In the genomic region with DNA sequence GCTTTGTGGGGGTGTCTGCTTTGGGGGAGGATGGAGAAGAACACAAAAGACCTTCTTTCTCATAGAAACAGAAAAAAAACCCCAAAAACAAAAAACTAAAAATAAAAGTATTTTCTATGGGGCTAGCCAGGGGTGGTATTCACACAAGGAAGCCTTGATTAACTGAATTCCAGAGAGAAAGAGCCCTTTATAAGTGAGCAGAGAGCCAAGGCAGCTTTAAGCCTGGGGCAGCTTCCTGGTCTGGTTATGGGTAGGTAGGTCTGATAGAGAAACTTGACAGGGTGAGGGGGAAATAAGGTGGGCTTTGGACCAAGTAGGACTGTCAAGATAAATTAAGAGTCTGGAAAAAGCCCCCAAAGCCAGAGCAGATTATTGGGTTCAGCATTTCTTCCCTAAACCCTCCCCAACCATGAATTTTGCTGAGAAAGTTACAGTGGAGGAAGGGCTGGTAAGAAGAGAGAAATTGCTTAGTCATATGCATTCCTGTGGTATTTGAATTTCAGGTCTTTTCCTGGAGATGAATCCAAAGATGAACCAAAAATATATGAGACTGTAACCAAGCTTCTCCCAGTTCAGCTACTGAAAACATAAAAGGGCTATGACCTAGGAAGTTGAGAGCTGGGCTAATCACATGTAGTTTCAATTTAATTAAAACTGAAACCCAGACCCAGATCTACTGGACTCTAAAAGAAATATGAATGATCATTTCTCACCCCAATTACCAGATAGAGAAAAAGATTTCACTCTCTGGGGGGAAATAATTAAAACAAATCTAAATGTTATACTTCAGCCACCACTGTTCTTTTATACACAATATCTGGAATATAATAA, we compare ENCODE assay signal across 17 cellular contexts.
DNase-seq lines count a peak whose midpoint lies in the region; ATAC-seq and TF ChIP-seq lines count a peak whose summit lies in the region.
"Had no signal": no experiment of that assay in that cellular context is flagged by ENCODE, and none has a peak within 500 bp of the region (broad histone marks: within the 10 kb centered on the region; RNA-seq: fewer than 3 reads in every experiment).

No MANE protein-coding gene starts in this region.

- in situ Hi-C loops in astrocyte of the cerebellum (cut with HindIII; ENCODE audit: low sequenced_read_pairs), result no loop called here

- no peaks in the 10 kb centered on the region for H3K4me1 Mint-ChIP-seq in stimulated activated naive B cell treated with anti-CD40 and anti-IgM and Interleukin-4, amounts not matched to agents 10 μg/mL and 1 μg/mL and 100 μg/mL, for 72 hours
- H3K4me1 Mint-ChIP-seq: nephron progenitor cell had no signal

- no peak for TF ChIP-seq CTCF in astrocyte of the cerebellum (IDR thresholded peaks at IDR 0.05; ENCODE audit: low read depth, low read length, missing control alignments)

- no peak overlapping the region for H3K4me3 ChIP-seq in astrocyte of the cerebellum (ENCODE audit: low read depth, low read length)
- H3K4me3 ChIP-seq: BLaER1 treated with 17β-estradiol and CSF1 and Interleukin-3, amounts not matched to agents 10 nM and 100 nM; spleen had no signal

- no peak overlapping the region for H3K4me3 Mint-ChIP-seq in stimulated activated naive B cell treated with anti-CD40 and anti-IgM and Interleukin-4, amounts not matched to agents 10 μg/mL and 1 μg/mL and 100 μg/mL, for 72 hours
- H3K4me3 Mint-ChIP-seq: activated T-helper 1 cell treated with anti-CD3 and anti-CD28 coated beads, Interleukin-12 subunit alpha, Interleukin-12 subunit beta, Interleukin-2, Interleukin-4 antibody, amounts not matched to agents 30 ng/mL and 10 ng/mL and 1 ng/mL, durations not matched to agents 14 hours and 24 hours and 36 hours; nephron progenitor cell had no signal

- peaks cover 14 to 57% of the 10 kb centered on the region in 2 donors for H3K27me3 Mint-ChIP-seq in stimulated activated naive B cell treated with anti-CD40 and anti-IgM and Interleukin-4, amounts not matched to agents 10 μg/mL and 1 μg/mL and 100 μg/mL, for 72 hours

- no peaks in the 10 kb centered on the region for H3K36me3 Mint-ChIP-seq in stimulated activated naive B cell treated with anti-CD40 and anti-IgM and Interleukin-4, amounts not matched to agents 10 μg/mL and 1 μg/mL and 100 μg/mL, for 72 hours

- peak; percentile 57 for DNase-seq in AG08395 (ENCODE audit: low spot score)
- peak; percentile 19 for DNase-seq in HS-5 (ENCODE audit: low read depth)
- peak; percentile 12 for DNase-seq in astrocyte of the cerebellum (ENCODE audit: low read depth)
- DNase-seq in iPS-NIHi11 (ENCODE audit: low spot score), result peak; percentile 11
- no peak for DNase-seq in stimulated activated naive B cell treated with anti-CD40 and anti-IgM and Interleukin-4, amounts not matched to agents 10 μg/mL and 1 μg/mL and 100 μg/mL, for 72 hours
- DNase-seq in CD1c-positive myeloid dendritic cell (ENCODE audit: extremely low spot score), result no peak
- no peak for DNase-seq in globus pallidus (ENCODE audit: low spot score)
- no peak for DNase-seq in GM19238 (ENCODE audit: insufficient read length, low spot score)
- DNase-seq: activated CD4-positive, alpha-beta T cell treated with anti-CD3 and anti-CD28 coated beads for 1 hour; islet precursor cell; NCI-H1417; NCI-H510A; nephron progenitor cell; spleen had no signal

- ATAC-seq in stimulated activated naive B cell treated with anti-CD40 and anti-IgM and Interleukin-4, amounts not matched to agents 10 μg/mL and 1 μg/mL and 100 μg/mL, for 72 hours (replicated peaks), result no peak
- ATAC-seq: SK-N-SH treated with all-trans-retinoic acid at 6 μM for 48 hours had no signal

- H3K27ac Mint-ChIP-seq in stimulated activated naive B cell treated with anti-CD40 and anti-IgM and Interleukin-4, amounts not matched to agents 10 μg/mL and 1 μg/mL and 100 μg/mL, for 72 hours, result no peak overlapping the region
- H3K27ac Mint-ChIP-seq: activated T-helper 1 cell treated with anti-CD3 and anti-CD28 coated beads, Interleukin-12 subunit alpha, Interleukin-12 subunit beta, Interleukin-2, Interleukin-4 antibody, amounts not matched to agents 30 ng/mL and 10 ng/mL and 1 ng/mL, durations not matched to agents 14 hours and 24 hours and 36 hours; nephron progenitor cell had no signal

- H3K9me3 Mint-ChIP-seq in stimulated activated naive B cell treated with anti-CD40 and anti-IgM and Interleukin-4, amounts not matched to agents 10 μg/mL and 1 μg/mL and 100 μg/mL, for 72 hours, result peaks cover 7 to 10% of the 10 kb centered on the region in 2 donors
- H3K9me3 Mint-ChIP-seq: activated T-helper 1 cell treated with anti-CD3 and anti-CD28 coated beads, Interleukin-12 subunit alpha, Interleukin-12 subunit beta, Interleukin-2, Interleukin-4 antibody, amounts not matched to agents 30 ng/mL and 10 ng/mL and 1 ng/mL, durations not matched to agents 14 hours and 24 hours and 36 hours had no signal

Comparison
In these comparisons a context has a peak if more than half of its experiments do, and no peak if none do; other contexts are left out.
1. DNase-seq: peak in AG08395 (single experiment), HS-5 (single experiment), astrocyte of the cerebellum (single experiment) and iPS-NIHi11 (single experiment); none in stimulated activated naive B cell treated with anti-CD40 and anti-IgM and Interleukin-4, amounts not matched to agents 10 μg/mL and 1 μg/mL and 100 μg/mL, for 72 hours (single experiment), CD1c-positive myeloid dendritic cell (single experiment), globus pallidus (single experiment) and GM19238 (single experiment).